Comparison of ENCODE assay signal across 1 cellular context in the genomic region with DNA sequence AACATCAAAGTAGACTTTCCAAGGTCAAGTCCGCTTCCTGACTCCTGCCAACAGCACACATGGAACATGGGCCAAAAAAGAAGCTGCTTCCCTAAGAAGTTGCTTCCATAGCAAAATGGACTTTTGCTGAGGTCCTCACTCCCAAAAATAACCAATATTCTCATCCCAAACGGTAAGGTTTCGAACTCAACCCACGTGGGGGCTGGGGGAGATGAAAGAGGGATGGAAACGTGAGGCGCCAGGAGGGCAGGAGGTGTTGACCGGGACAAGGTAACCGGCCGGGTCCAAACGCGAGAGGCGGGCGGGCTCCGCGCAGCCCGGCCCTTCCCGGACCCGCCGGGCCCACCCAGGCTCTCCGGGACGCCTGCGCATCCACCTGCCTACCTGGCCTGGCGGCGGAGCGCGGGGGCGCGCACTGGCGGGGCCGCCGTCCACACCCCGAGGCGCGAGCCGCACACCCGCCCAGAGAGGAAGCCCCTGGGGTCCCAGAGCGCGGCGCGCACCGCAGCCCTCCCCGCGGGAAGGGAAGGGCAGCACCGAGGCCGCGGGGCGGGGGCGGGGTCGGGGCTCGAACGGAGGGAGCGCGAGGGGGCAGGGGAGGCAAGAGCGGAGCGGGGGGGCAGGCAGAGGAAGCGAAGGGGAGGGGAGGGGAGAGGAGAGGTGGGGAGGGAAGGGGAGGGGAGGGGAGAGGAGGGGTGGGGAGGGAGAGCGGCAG.
TF ChIP-seq lines count a peak whose summit lies in the region.

No MANE protein-coding gene starts in this region.

TF ChIP-seq in K562, 482 proteins besides CTCF, POLR2A, EP300 and RAD21 (continued from another document):
- TF ChIP-seq HNRNPK (IDR thresholded peaks at IDR 0.05; ENCODE audit: low read depth, low read length, poor library complexity, severe bottlenecking): no peak
- TF ChIP-seq NCOA6 (IDR thresholded peaks at IDR 0.05): no peak
- TF ChIP-seq, protein P1, sequence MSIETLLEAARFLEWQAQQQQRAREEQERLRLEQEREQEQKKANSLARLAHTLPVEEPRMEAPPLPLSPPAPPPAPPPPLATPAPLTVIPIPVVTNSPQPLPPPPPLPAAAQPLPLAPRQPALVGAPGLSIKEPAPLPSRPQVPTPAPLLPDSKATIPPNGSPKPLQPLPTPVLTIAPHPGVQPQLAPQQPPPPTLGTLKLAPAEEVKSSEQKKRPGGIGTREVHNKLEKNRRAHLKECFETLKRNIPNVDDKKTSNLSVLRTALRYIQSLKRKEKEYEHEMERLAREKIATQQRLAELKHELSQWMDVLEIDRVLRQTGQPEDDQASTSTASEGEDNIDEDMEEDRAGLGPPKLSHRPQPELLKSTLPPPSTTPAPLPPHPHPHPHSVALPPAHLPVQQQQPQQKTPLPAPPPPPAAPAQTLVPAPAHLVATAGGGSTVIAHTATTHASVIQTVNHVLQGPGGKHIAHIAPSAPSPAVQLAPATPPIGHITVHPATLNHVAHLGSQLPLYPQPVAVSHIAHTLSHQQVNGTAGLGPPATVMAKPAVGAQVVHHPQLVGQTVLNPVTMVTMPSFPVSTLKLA (conservative IDR thresholded peaks at IDR 0.05): peak; percentile 72 to 79; a peak in 3 of 4 replicates
- 0 out of 2 replicates have a peak, but pooled peaks have one; percentile 32 for TF ChIP-seq NBN (IDR thresholded peaks at IDR 0.05; ENCODE audit: low read depth)
- TF ChIP-seq EGR1 (conservative IDR thresholded peaks at IDR 0.05): peak; percentile 33; the same call in 1 of the 2 replicates
- TF ChIP-seq ZEB2 (IDR thresholded peaks at IDR 0.05): no peak; the same call in none of the 2 replicates
- TF ChIP-seq KAT8 (IDR thresholded peaks at IDR 0.05; ENCODE audit: low read depth): no peak
- 0 out of 2 replicates have a peak, but pooled peaks have one; percentile 49 for TF ChIP-seq ZNF766 (CRISPR knock-in tag; conservative IDR thresholded peaks at IDR 0.05)
TF ChIP-seq in K562: peak in this region for 75.
